ENCODE assay signal across 8 cellular contexts in the genomic region with DNA sequence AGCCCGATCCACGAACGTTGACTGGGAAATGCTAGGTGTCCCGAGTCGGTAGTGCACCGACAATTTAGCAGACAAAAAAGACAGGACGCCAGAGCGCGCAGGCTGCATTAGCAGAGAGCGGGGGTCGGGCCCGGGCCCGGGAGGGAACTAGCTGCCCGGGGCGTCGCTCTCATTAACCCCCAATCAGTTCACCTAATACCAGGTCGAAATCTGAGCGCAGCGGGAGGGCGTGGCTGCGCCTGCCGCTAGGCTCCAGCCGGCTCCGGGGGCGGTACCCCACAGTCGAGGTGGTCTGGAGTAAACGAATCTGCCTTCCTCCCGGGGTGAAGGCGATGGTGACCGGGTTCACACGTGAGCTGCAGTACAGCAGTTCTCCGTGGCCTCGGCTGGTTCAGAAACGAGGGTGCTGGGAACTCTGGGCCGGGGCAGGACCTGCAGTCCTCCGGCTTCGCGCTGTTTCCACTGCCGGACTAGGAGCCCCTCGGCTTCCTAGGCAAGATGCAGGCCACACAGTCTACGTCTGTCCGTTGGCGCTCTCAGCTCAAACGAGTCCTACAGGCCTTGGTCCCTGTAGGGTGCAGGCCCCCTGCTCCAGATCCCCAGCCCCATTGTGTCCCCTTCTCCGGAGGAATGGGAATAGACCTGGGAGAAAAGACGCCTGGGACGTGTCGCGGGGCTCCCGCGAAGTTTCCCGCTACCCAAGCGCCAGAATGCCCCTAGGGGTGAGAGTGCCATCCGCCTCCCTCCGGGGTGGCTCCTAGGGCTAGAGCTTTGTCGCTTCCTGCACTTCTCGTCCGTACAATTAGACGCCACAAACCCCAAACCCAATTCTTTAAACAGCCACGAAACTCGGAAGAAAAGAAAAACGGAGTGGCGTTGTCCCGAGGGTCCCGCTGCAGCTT.
DNase-seq lines count a peak whose midpoint lies in the region; ATAC-seq, FAIRE-seq and TF ChIP-seq lines count a peak whose summit lies in the region.

No MANE protein-coding gene starts in this region.

- peak; percentile 20 for ATAC-seq in GM19463 (IDR thresholded peaks at IDR 0.05; ENCODE audit: unreplicated experiment)

- FAIRE-seq in D721Med (lab: Jason Lieb, UNC): no peak

- peak overlapping the region; percentile 99 for H3K27ac ChIP-seq in HL-60 (replicated peaks)

- H3K27me3 ChIP-seq in HL-60 (ENCODE audit: insufficient read depth, poor library complexity, severe bottlenecking): no peaks in the 10 kb centered on the region

- peak overlapping the region; percentile 73 for H3K4me3 ChIP-seq in HL-60 (replicated peaks; ENCODE audit: insufficient read depth, low read length)

- TF ChIP-seq CTCF in HL-60 (IDR thresholded peaks at IDR 0.05; ENCODE audit: insufficient read depth, low read length) (no peak), D721Med (IDR thresholded peaks at IDR 0.05; ENCODE audit: insufficient read depth, missing control alignments) (no peak)

- peak; percentile 83 for DNase-seq in DMS 273 (lab: John Stamatoyannopoulos, UW; ENCODE audit: unreplicated experiment)
- peak in 1 of 2 experiments; percentile 75 for DNase-seq in HL-60 (ENCODE audit: low read depth in 1 of 2, low spot score in 1 of 2)
- peak; percentile 35 for DNase-seq in T follicular helper cell (ENCODE audit: low read depth)
- DNase-seq in activated naive CD8-positive, alpha-beta T cell treated with anti-CD3 and anti-CD28 coated beads, Interleukin-2, amount 50 U/mL, for 16 hours (ENCODE audit: low read depth, low spot score): peak; percentile 58
- DNase-seq in islet precursor cell: peak; percentile 71
- peak; percentile 73 to 82 for DNase-seq in stimulated activated CD4-positive, alpha-beta T cell treated with anti-CD3 and anti-CD28 coated beads, Interleukin-4, amount 100 ng/mL, for 4 hours
- DNase-seq in D721Med (ENCODE audit: insufficient read length, low spot score): no peak
